In the genomic region with DNA sequence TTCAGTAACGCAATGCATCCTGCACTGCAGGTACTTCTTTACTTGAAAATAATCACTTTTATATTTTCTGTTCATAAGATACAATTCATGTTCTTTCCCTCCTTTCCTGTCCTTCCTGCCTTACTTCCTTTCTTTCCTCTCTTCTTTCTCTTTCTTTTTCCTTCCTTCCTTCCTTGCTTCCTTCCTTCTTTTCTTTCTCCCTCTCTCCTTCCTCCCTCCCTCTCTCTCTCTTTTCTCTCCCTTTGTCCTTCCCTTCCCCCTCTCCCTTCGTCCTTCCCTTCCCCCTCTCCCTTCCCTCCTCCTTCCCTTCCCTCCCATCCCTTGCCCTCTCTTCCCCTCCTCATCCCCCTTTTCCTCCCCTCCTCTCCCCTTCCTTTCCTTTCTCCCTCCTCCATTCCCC, we compare ENCODE assay signal across 15 cellular contexts.
DNase-seq lines count a peak whose midpoint lies in the region; ATAC-seq, FAIRE-seq and TF ChIP-seq lines count a peak whose summit lies in the region.
"Had no signal": no experiment of that assay in that cellular context is flagged by ENCODE, and none has a peak within 500 bp of the region (broad histone marks: within the 10 kb centered on the region; RNA-seq: fewer than 3 reads in every experiment).

No MANE protein-coding gene starts in this region.

- H3K4me2 ChIP-seq in OCI-LY3 (ENCODE audit: low read length) (0 out of 2 replicates have a peak overlapping the region, but pooled peaks have one; percentile 57), K562 (ENCODE audit: insufficient read depth, low read length) (no peak overlapping the region)
- H3K4me2 ChIP-seq: A549 had no signal

- H3K27me3 Mint-ChIP-seq in stimulated activated memory B cell treated with anti-CD40 and anti-IgM and Interleukin-4, amounts not matched to agents 10 μg/mL and 1 μg/mL and 100 μg/mL, for 72 hours = no peaks in the 10 kb centered on the region

- no peak for TF ChIP-seq RAD21 in K562 (CRISPR knock-in tag; conservative IDR thresholded peaks at IDR 0.05 in 1 of 2, IDR thresholded peaks at IDR 0.05 in 1 of 2)

- TF ChIP-seq CTCF in HEK293 (tag by site-specific recombination; IDR thresholded peaks at IDR 0.05) = no peak
- no peak for TF ChIP-seq CTCF in OCI-LY3 (IDR thresholded peaks at IDR 0.05; ENCODE audit: low read depth, low read length)
- no peak for TF ChIP-seq CTCF in K562 (IDR thresholded peaks at IDR 0.05 in 2 of 3, conservative IDR thresholded peaks at IDR 0.05 in 1 of 3; ENCODE audit: insufficient read depth in 2 of 3, low read depth in 1 of 3, low read length in 3 of 3)

- no peak for TF ChIP-seq POLR2A in K562 (conservative IDR thresholded peaks at IDR 0.05)

- no peak for TF ChIP-seq EP300 in K562 (IDR thresholded peaks at IDR 0.05; ENCODE audit: low read length)

- ATAC-seq in K562 = no peak
- ATAC-seq in stimulated activated memory B cell treated with anti-CD40 and anti-IgM and Interleukin-4, amounts not matched to agents 10 μg/mL and 1 μg/mL and 100 μg/mL, for 72 hours = no peak
- ATAC-seq: A549; CD8-positive, alpha-beta T cell; HCT116 had no signal

- no peak for FAIRE-seq in K562 (lab: Jason Lieb, UNC)
- FAIRE-seq: A549, H54 had no signal

- H3K4me1 ChIP-seq in HEK293 (ENCODE audit: control insufficient read depth, insufficient read depth, low read length) (no peaks in the 10 kb centered on the region), OCI-LY3 (ENCODE audit: low read length) (peaks cover 23% of the 10 kb centered on the region), K562 (replicated peaks in 1 of 2; ENCODE audit: control insufficient read depth in 2 of 2, insufficient read depth in 2 of 2, low read length in 2 of 2) (no peaks in the 10 kb centered on the region; a peak in 1 of 5 replicates)
- H3K4me1 ChIP-seq: A549 had no signal

- H3K4me3 ChIP-seq in HEK293 (ENCODE audit: low read depth, low read length) (no peak overlapping the region), OCI-LY3 (ENCODE audit: low read length) (no peak overlapping the region), K562 (no peak overlapping the region)
- H3K4me3 ChIP-seq: A549, GM23248 had no signal

- H3K4me1 Mint-ChIP-seq in stimulated activated memory B cell treated with anti-CD40 and anti-IgM and Interleukin-4, amounts not matched to agents 10 μg/mL and 1 μg/mL and 100 μg/mL, for 72 hours = peaks cover 24% of the 10 kb centered on the region
- H3K4me1 Mint-ChIP-seq: CD14-positive monocyte had no signal

- H2AFZ ChIP-seq in OCI-LY3 (ENCODE audit: low read depth, low read length) = no peak overlapping the region
- H2AFZ ChIP-seq in K562 (ENCODE audit: low read depth, low read length) = no peak overlapping the region
- H2AFZ ChIP-seq: GM23248 had no signal

- no peaks in the 10 kb centered on the region for H4K20me1 ChIP-seq in OCI-LY3 (ENCODE audit: insufficient read depth, low read length)
- H4K20me1 ChIP-seq in K562 (replicated peaks; ENCODE audit: control insufficient read depth, insufficient read depth, low read length) = no peaks in the 10 kb centered on the region

- CTCF ChIA-PET in HEK293 (lab: Yijun Ruan, JAX) = no interaction called here
- CTCF ChIA-PET in K562 (lab: Yijun Ruan, JAX; ENCODE audit: low intra/inter-chr PET ratio) = no interaction called here

- WGBS in K562 (ENCODE audit: insufficient coverage, low coverage, missing lambda C conversion rate) = 44% methylated on average over 1 of the region's 2 CpGs

- H3K36me3 ChIP-seq in HEK293 (ENCODE audit: control insufficient read depth in 2 of 2, insufficient read depth in 1 of 2, low read length in 2 of 2) (no peaks in the 10 kb centered on the region), OCI-LY3 (replicated peaks; ENCODE audit: low read depth, low read length) (no peaks in the 10 kb centered on the region), K562 (ENCODE audit: control insufficient read depth, insufficient read depth, low read length) (no peaks in the 10 kb centered on the region)

- H3K27me3 ChIP-seq in OCI-LY3 (ENCODE audit: low read depth, low read length) (no peaks in the 10 kb centered on the region), K562 (ENCODE audit: control insufficient read depth in 2 of 2, insufficient read depth in 2 of 2, low read length in 2 of 2) (peaks cover 0 to 9% of the 10 kb centered on the region in 2 experiments; a peak in 1 of 5 replicates)

- POLR2A ChIA-PET in HEK293 (lab: Yijun Ruan, JAX) = interaction anchor here (0.6 kb wide), 1 partner anchor 121 kb away, joined by 4 read pairs; no protein-coding TSS in a partner anchor
- POLR2A ChIA-PET in K562 (lab: Yijun Ruan, JAX) = no interaction called here

- H3K27ac Mint-ChIP-seq in stimulated activated memory B cell treated with anti-CD40 and anti-IgM and Interleukin-4, amounts not matched to agents 10 μg/mL and 1 μg/mL and 100 μg/mL, for 72 hours = peak overlapping the region; percentile 81
- H3K27ac Mint-ChIP-seq: CD14-positive monocyte; CD8-positive, alpha-beta T cell had no signal

- H3K79me2 ChIP-seq in OCI-LY3 (ENCODE audit: low read length) (no peaks in the 10 kb centered on the region), K562 (ENCODE audit: control insufficient read depth, insufficient read depth, low read length) (no peaks in the 10 kb centered on the region)

- H3K4me3 Mint-ChIP-seq in stimulated activated memory B cell treated with anti-CD40 and anti-IgM and Interleukin-4, amounts not matched to agents 10 μg/mL and 1 μg/mL and 100 μg/mL, for 72 hours = no peak overlapping the region
- H3K4me3 Mint-ChIP-seq: CD14-positive monocyte; CD8-positive, alpha-beta T cell had no signal

- BruUV-seq in K562 (replicated peaks; lab: Mats Ljungman, UMichigan) = no TSS peak

- no peaks in the 10 kb centered on the region for H3K36me3 Mint-ChIP-seq in stimulated activated memory B cell treated with anti-CD40 and anti-IgM and Interleukin-4, amounts not matched to agents 10 μg/mL and 1 μg/mL and 100 μg/mL, for 72 hours
- H3K36me3 Mint-ChIP-seq: CD14-positive monocyte; CD8-positive, alpha-beta T cell had no signal

- in situ Hi-C loops in K562 (cut with MboI) = no loop called here

- H3K9ac ChIP-seq in OCI-LY3 (ENCODE audit: low read length) (no peak overlapping the region), K562 (ENCODE audit: insufficient read depth in 1 of 2, low read depth in 2 of 2, low read length in 2 of 2) (no peak overlapping the region)
- H3K9ac ChIP-seq: GM23248 had no signal

- H3K9me3 ChIP-seq in HEK293 (ENCODE audit: control insufficient read depth, insufficient read depth, low read depth, low read length) (no peaks in the 10 kb centered on the region), OCI-LY3 (ENCODE audit: insufficient read depth, low read length) (no peaks in the 10 kb centered on the region), K562 (replicated peaks; ENCODE audit: control insufficient read depth, insufficient read depth, low read depth, low read length) (no peaks in the 10 kb centered on the region)
- H3K9me3 ChIP-seq: A549 had no signal

- H3K9me1 ChIP-seq in K562 (ENCODE audit: control insufficient read depth, insufficient read depth, low read length) = no peaks in the 10 kb centered on the region

- no peaks in the 10 kb centered on the region for H3K9me3 Mint-ChIP-seq in stimulated activated memory B cell treated with anti-CD40 and anti-IgM and Interleukin-4, amounts not matched to agents 10 μg/mL and 1 μg/mL and 100 μg/mL, for 72 hours
- H3K9me3 Mint-ChIP-seq: CD8-positive, alpha-beta T cell had no signal

- intact Hi-C loops in K562 (cut with micrococcal nuclease) = loop anchor here (10.0 kb wide), 1 partner anchor 348 kb away; no protein-coding TSS in a partner anchor

- no peak for DNase-seq in K562 (ENCODE audit: extremely low read depth in 1 of 4, low spot score in 3 of 4)
- no peak for DNase-seq in NK-92 (lab: John Stamatoyannopoulos, UW; ENCODE audit: unreplicated experiment)
- no peak for DNase-seq in NOMO-1 (lab: John Stamatoyannopoulos, UW; ENCODE audit: unreplicated experiment in 2 of 2)
- DNase-seq: COR-L47, GDM1, IMR-90 had no signal

- H3K27ac ChIP-seq in HEK293 (ENCODE audit: extremely low read depth, low read depth, low read length) (no peak overlapping the region), OCI-LY3 (ENCODE audit: low read length) (no peak overlapping the region), K562 (ENCODE audit: extremely low read depth, low read depth, low read length) (no peak overlapping the region)
- H3K27ac ChIP-seq: A549, GM23248 had no signal

TF ChIP-seq in HEK293, 187 proteins besides CTCF, POLR2A, EP300 and RAD21:
- TF ChIP-seq KLF10 (tag by site-specific recombination; IDR thresholded peaks at IDR 0.05) (no peak), ZNF366 (tag by site-specific recombination; conservative IDR thresholded peaks at IDR 0.05) (peak; percentile 87), TRIM28 (IDR thresholded peaks at IDR 0.05; ENCODE audit: borderline replicate concordance, low read length) (no peak), ZSCAN4 (tag by site-specific recombination; IDR thresholded peaks at IDR 0.05) (no peak), ZFHX2 (tag by site-specific recombination; conservative IDR thresholded peaks at IDR 0.05) (no peak)

TF ChIP-seq in K562, 482 proteins besides CTCF, POLR2A, EP300 and RAD21 (continues in another document):
- TF ChIP-seq THRB (CRISPR knock-in tag; conservative IDR thresholded peaks at IDR 0.05) = 0 out of 2 replicates have a peak, but pooled peaks have one; percentile 57
